20 cellular contexts compared by ENCODE assay signal in the genomic region with DNA sequence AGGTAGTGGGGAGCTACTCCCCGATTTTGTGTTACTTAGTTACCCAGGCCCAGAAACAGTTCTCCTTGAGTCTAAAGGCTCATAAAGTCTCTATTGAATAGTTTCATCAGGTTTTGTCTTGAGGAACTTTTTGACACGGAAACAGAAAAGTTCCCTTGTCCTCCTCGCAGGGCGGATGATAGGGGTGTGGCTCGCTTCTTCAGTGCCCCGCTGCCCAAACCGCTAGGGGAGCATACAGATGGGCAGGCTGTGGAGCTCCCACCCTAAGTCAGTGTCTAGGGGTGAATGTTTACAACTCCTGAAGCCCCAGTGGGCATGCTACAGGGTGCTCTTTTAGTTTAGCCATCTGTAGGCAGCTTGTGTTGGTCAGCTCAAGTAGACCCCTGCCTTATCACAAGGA.
A peak's percentile ranks its signal among the peaks of the same experiment; 100 is the strongest.
DNase-seq lines count a peak whose midpoint lies in the region; TF ChIP-seq lines count a peak whose summit lies in the region.
"Had no signal": no experiment of that assay in that cellular context is flagged by ENCODE, and none has a peak within 500 bp of the region (broad histone marks: within the 10 kb centered on the region; RNA-seq: fewer than 3 reads in every experiment).

No MANE protein-coding gene starts in this region.

- TF ChIP-seq CTCF in NB4 (IDR thresholded peaks at IDR 0.05; ENCODE audit: low read depth, low read length), result no peak
- no peak for TF ChIP-seq CTCF in coronary artery (IDR thresholded peaks at IDR 0.05)
- TF ChIP-seq CTCF in nephron (IDR thresholded peaks at IDR 0.05; ENCODE audit: unreplicated experiment in 3 of 3), result no peak

- H3K4me3 ChIP-seq in NB4 (ENCODE audit: low read depth, low read length) (no peak overlapping the region), coronary artery (peak overlapping the region; percentile 14)
- H3K4me3 ChIP-seq: BLaER1, SJCRH30 had no signal

- H3K9me3 Mint-ChIP-seq in nephron, result no peaks in the 10 kb centered on the region
- H3K9me3 Mint-ChIP-seq: IgD-negative memory B cell had no signal

- H3K27me3 Mint-ChIP-seq in nephron (ENCODE audit: low read depth), result no peaks in the 10 kb centered on the region

- H3K4me3 Mint-ChIP-seq in nephron, result no peak overlapping the region
- H3K4me3 Mint-ChIP-seq: IgD-negative memory B cell had no signal

- peak overlapping the region in 2 of 3 experiments; percentile 72 to 75 for H3K27ac Mint-ChIP-seq in nephron

- H3K4me1 Mint-ChIP-seq in nephron, result peaks cover 20% of the 10 kb centered on the region
- H3K4me1 Mint-ChIP-seq: IgD-negative memory B cell had no signal

- no peaks in the 10 kb centered on the region for H3K36me3 Mint-ChIP-seq in nephron (ENCODE audit: low read depth)
- H3K36me3 Mint-ChIP-seq: IgD-negative memory B cell had no signal

- TF ChIP-seq POLR2A in NB4 (IDR thresholded peaks at IDR 0.05; ENCODE audit: extremely low read depth, insufficient read length), result no peak

- peak overlapping the region in 1 of 2 donors; percentile 41 for H3K27ac ChIP-seq in coronary artery
- H3K27ac ChIP-seq: BLaER1, SJCRH30 had no signal

- DNase-seq in NB4 (ENCODE audit: low read depth) (peak; percentile 15), coronary artery (ENCODE audit: low spot score) (no peak), pons (ENCODE audit: low spot score) (no peak), NCI-H2171 (lab: John Stamatoyannopoulos, UW) (no peak), hepatic stellate cell (ENCODE audit: low spot score) (no peak), T-helper 2 cell (no peak)
- DNase-seq: DMS53; GDM1; NCI-H1048; NCI-H1436; NCI-H187 treated with DMSO at 0.1 percent for 48 hours; NCI-H2107; NCI-H2227 treated with DMSO at 0.1 percent for 48 hours; NCI-H510A treated with DMSO at 0.1 percent for 48 hours; NCI-H748 treated with DMSO at 0.1 percent for 48 hours; NK-92 treated with Interleukin-12 subunit alpha and Interleukin-12 subunit beta, amount 100 ng/mL, for 24 hours; SJCRH30 had no signal
